Comparison of ENCODE assay signal across 8 cellular contexts in genomic region chr2:112764071-112765044, GRCh38.
DNase-seq lines count a peak whose midpoint lies in the region; ATAC-seq, FAIRE-seq and TF ChIP-seq lines count a peak whose summit lies in the region.

Gene CKAP2L, minus strand, starts transcription at chr2:112764609. Its CDS starts 11 bp downstream, at chr2:112764598.

- TF ChIP-seq CTCF in AG10803 (conservative IDR thresholded peaks at IDR 0.05; ENCODE audit: low read length), result no peak

- TF ChIP-seq POLR2A in GM19099 (IDR thresholded peaks at IDR 0.05; ENCODE audit: extremely low read depth, insufficient read length, low read depth), result peak; percentile 44

- FAIRE-seq in islet of Langerhans (lab: Jason Lieb, UNC), result peak; percentile 91

- peak; percentile 95 for DNase-seq in AG10803 (ENCODE audit: low read depth)
- peak; percentile 95 for DNase-seq in NCI-H446 treated with DMSO at 0.1 percent for 48 hours (lab: John Stamatoyannopoulos, UW)
- DNase-seq in activated CD4-positive, CD25-positive, alpha-beta regulatory T cell treated with anti-CD3 and anti-CD28 coated beads, Interleukin-2, amount 50 U/mL, for 16 hours (ENCODE audit: low read depth, low spot score), result peak; percentile 96
- peak; percentile 98 for DNase-seq in cerebellar cortex (ENCODE audit: low spot score)
- DNase-seq in stimulated activated CD4-positive, alpha-beta T cell treated with anti-CD3 and anti-CD28 coated beads, Interleukin-12 subunit alpha, Interleukin-12 subunit beta, amount 100 ng/mL, for 4 hours, result peak; percentile 90

- H3K4me3 ChIP-seq in AG10803 (ENCODE audit: low read length), result peak within 1 kb of the TSS; percentile 89

- ATAC-seq in HG03378 (IDR thresholded peaks at IDR 0.05; ENCODE audit: unreplicated experiment), result peak; percentile 96

Comparison
In these comparisons a context has a peak if more than half of its experiments do, and no peak if none do; other contexts are left out.
1. Peak in every context shown above with its lines: DNase-seq, ATAC-seq and H3K4me3 ChIP-seq.